21 cellular contexts compared by ENCODE assay signal in the genomic region with DNA sequence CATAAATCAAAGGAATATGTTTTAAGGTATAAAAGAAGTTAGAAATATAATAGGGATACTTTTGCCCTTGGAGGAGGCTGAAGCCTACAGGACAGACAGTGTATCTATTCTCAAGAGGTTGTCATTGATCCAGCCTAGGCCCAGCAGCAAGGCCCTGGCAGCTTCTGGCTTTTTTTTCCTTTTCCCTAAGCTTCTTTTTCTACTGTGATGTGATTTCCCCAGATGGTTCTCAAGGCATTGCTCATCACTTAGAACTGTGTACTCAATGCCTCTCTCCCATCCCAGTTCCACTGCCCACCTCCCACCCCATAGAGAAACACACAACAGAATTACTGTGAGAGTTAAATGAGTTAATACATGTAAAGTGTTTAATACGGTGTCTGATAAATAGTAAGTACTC.
DNase-seq lines count a peak whose midpoint lies in the region; TF ChIP-seq lines count a peak whose summit lies in the region.
"Had no signal": no experiment of that assay in that cellular context is flagged by ENCODE, and none has a peak within 500 bp of the region (broad histone marks: within the 10 kb centered on the region; RNA-seq: fewer than 3 reads in every experiment).

No MANE protein-coding gene starts in this region.

- H3K4ac ChIP-seq in mesendoderm (ENCODE audit: low read depth, low read length): no peak overlapping the region

- no peaks in the 10 kb centered on the region for H3K9me3 ChIP-seq in WERI-Rb-1 (ENCODE audit: severe bottlenecking)
- H3K9me3 ChIP-seq in skeletal muscle satellite cell (replicated peaks; ENCODE audit: low read length): no peaks in the 10 kb centered on the region
- no peaks in the 10 kb centered on the region for H3K9me3 ChIP-seq in HAP-1
- H3K9me3 ChIP-seq: spleen had no signal

- TF ChIP-seq CTCF in WERI-Rb-1 (IDR thresholded peaks at IDR 0.05; ENCODE audit: low read depth, low read length): no peak
- no peak for TF ChIP-seq CTCF in fibroblast of mammary gland (conservative IDR thresholded peaks at IDR 0.05; ENCODE audit: control insufficient read depth, insufficient read depth, low read depth, low read length)

- peak overlapping the region; percentile 60 for H3K4me2 ChIP-seq in skeletal muscle satellite cell (ENCODE audit: low read length)
- no peak overlapping the region for H3K4me2 ChIP-seq in mesendoderm (ENCODE audit: low read length)

- no peak overlapping the region for H2BK5ac ChIP-seq in mesendoderm (ENCODE audit: low read length)

- no peak overlapping the region for H3K56ac ChIP-seq in mesendoderm (ENCODE audit: low read length)

- H3K27me3 ChIP-seq in WERI-Rb-1 (ENCODE audit: insufficient read depth, low read depth, severe bottlenecking) (no peaks in the 10 kb centered on the region), skeletal muscle satellite cell (ENCODE audit: control insufficient read depth, insufficient read depth, low read length) (no peaks in the 10 kb centered on the region), mesendoderm (ENCODE audit: insufficient read depth, low read length, poor library complexity) (no peaks in the 10 kb centered on the region), HAP-1 (ENCODE audit: low read depth) (no peaks in the 10 kb centered on the region)
- H3K27me3 ChIP-seq: spleen had no signal

- H3K9ac ChIP-seq in skeletal muscle satellite cell (ENCODE audit: low read depth, low read length): peak overlapping the region; percentile 67
- H3K9ac ChIP-seq in mesendoderm (ENCODE audit: low read length): no peak overlapping the region

- no peak overlapping the region for H3K18ac ChIP-seq in mesendoderm (ENCODE audit: low read length)

- H3K4me3 ChIP-seq in WERI-Rb-1 (ENCODE audit: low read depth, low read length) (no peak overlapping the region), fibroblast of mammary gland (ENCODE audit: control insufficient read depth, low read depth, low read length) (no peak overlapping the region), skeletal muscle satellite cell (ENCODE audit: low read length) (no peak overlapping the region), mesendoderm (ENCODE audit: low read length) (no peak overlapping the region), HAP-1 (no peak overlapping the region)
- H3K4me3 ChIP-seq: SK-N-MC, spleen had no signal

- no peak overlapping the region for H3K27ac ChIP-seq in WERI-Rb-1
- H3K27ac ChIP-seq in mesendoderm (ENCODE audit: low read depth, low read length): no peak overlapping the region
- H3K27ac ChIP-seq: RWPE1, SK-N-MC, spleen had no signal

- in situ Hi-C loops in HAP-1 (cut with MboI; ENCODE audit: low sequenced_read_pairs): no loop called here

- H3K4me1 ChIP-seq in skeletal muscle satellite cell (ENCODE audit: control insufficient read depth, insufficient read depth, low read length): peaks cover 46% of the 10 kb centered on the region
- peaks cover 4% of the 10 kb centered on the region for H3K4me1 ChIP-seq in mesendoderm (ENCODE audit: control insufficient read depth, low read depth, low read length)
- H3K4me1 ChIP-seq in HAP-1: 0 out of 2 replicates have a peak, but pooled peaks cover 3% of the 10 kb centered on the region

- no peak overlapping the region for H2BK120ac ChIP-seq in mesendoderm (ENCODE audit: low read depth, low read length)

- no CpG with 5 or more reads among the region's 1 CpG for WGBS in mesendoderm (ENCODE audit: extremely low coverage, insufficient coverage, low lambda C conversion rate)

- H4K5ac ChIP-seq in mesendoderm (ENCODE audit: low read length): no peak overlapping the region

- DNase-seq in ELR (ENCODE audit: low read depth): peak; percentile 37
- DNase-seq in WERI-Rb-1: peak; percentile 14
- DNase-seq in fibroblast of mammary gland (ENCODE audit: low read depth): peak; percentile 93
- no peak for DNase-seq in mesendoderm
- DNase-seq in HAP-1 (ENCODE audit: low spot score in 2 of 2): no peak
- DNase-seq in AG08396 (ENCODE audit: low spot score): no peak
- DNase-seq in SIG-M5 (lab: John Stamatoyannopoulos, UW): no peak
- DNase-seq: activated CD4-positive, alpha-beta T cell treated with anti-CD3 and anti-CD28 coated beads, Interleukin-2, amount 10 ng/mL, durations not matched to agents 7 days and 5 days; activated naive CD4-positive, alpha-beta T cell; activated T-cell treated with anti-CD3 and anti-CD28 coated beads, Interleukin-2, amount 50 U/mL, for 48 hours; amniotic stem cell; CD4-positive, CD25-positive, alpha-beta regulatory T cell; foreskin melanocyte; GOT3; NCI-H1048; NCI-H1930; spleen; stimulated activated CD4-positive, alpha-beta T cell treated with anti-CD3 and anti-CD28 coated beads, Interleukin-4, amount 100 ng/mL, for 1 hour had no signal

- no peaks in the 10 kb centered on the region for H3K79me2 ChIP-seq in mesendoderm (ENCODE audit: control insufficient read depth, insufficient read depth, low read length)

- no peak overlapping the region for H2BK15ac ChIP-seq in mesendoderm (replicated peaks; ENCODE audit: low read depth)

- no peak overlapping the region for H4K8ac ChIP-seq in mesendoderm (ENCODE audit: low read depth, low read length)

- H3K36me3 ChIP-seq in WERI-Rb-1 (peaks cover 42% of the 10 kb centered on the region), skeletal muscle satellite cell (ENCODE audit: insufficient read depth, low read length) (peaks cover 20% of the 10 kb centered on the region), mesendoderm (ENCODE audit: control insufficient read depth, insufficient read depth, low read length) (no peaks in the 10 kb centered on the region), HAP-1 (replicated peaks) (no peaks in the 10 kb centered on the region)

- H3K79me1 ChIP-seq in mesendoderm (ENCODE audit: low read length): no peaks in the 10 kb centered on the region

- H2AK5ac ChIP-seq in mesendoderm (ENCODE audit: low read length): no peak overlapping the region

- H3K23ac ChIP-seq in mesendoderm (ENCODE audit: low read length): no peak overlapping the region

Comparison
In these comparisons a context has a peak if more than half of its experiments do, and no peak if none do; other contexts are left out.
1. DNase-seq: peak in ELR (single experiment), WERI-Rb-1 (single experiment) and fibroblast of mammary gland (single experiment); none in mesendoderm (single experiment), HAP-1 (0 of 2), AG08396 (single experiment) and SIG-M5 (single experiment).